Comparison of ENCODE assay signal across 1 cellular context in genomic region chr17:40071720-40072480, GRCh38.
TF ChIP-seq lines count a peak whose summit lies in the region.

No MANE protein-coding gene starts in this region.

TF ChIP-seq in GM12878, 131 proteins besides CTCF, POLR2A, EP300 and RAD21:
- peak; percentile 57 to 89; a peak in 3 of 4 replicates for TF ChIP-seq BHLHE40 (IDR thresholded peaks at IDR 0.05; ENCODE audit: borderline replicate concordance in 1 of 2, low read depth in 2 of 2, low read length in 1 of 2)
- TF ChIP-seq HDAC6 (IDR thresholded peaks at IDR 0.05; ENCODE audit: unreplicated experiment) = no peak
